In genomic region chr17:78223061-78223460, GRCh38 we compare ENCODE assay signal across 23 cellular contexts. TPM values are rescaled to one million over a fixed set of nuclear protein-coding genes. Genes with fewer than 3 reads are reported as not detected.
A peak's percentile ranks its signal among the peaks of the same experiment; 100 is the strongest.
DNase-seq lines count a peak whose midpoint lies in the region; ATAC-seq and TF ChIP-seq lines count a peak whose summit lies in the region.
"Had no signal": no experiment of that assay in that cellular context is flagged by ENCODE, and none has a peak within 500 bp of the region (broad histone marks: within the 10 kb centered on the region; RNA-seq: fewer than 3 reads in every experiment).

No MANE protein-coding gene starts in this region.

- no peak for DNase-seq in left ventricle myocardium inferior
- DNase-seq in cardiac septum (ENCODE audit: low spot score) = no peak
- DNase-seq in left lung = no peak
- no peak for DNase-seq in uterus
- DNase-seq: activated B cell treated with CpG ODN at 0.5 μM for 24 hours; activated CD8-positive, alpha-beta T cell treated with anti-CD3 and anti-CD28 coated beads, Interleukin-2, amount 10 ng/mL, durations not matched to agents 7 days and 5 days; activated T-cell treated with anti-CD3 and anti-CD28 coated beads, Interleukin-2, amount 50 U/mL, for 72 hours; colonic mucosa; EL; foreskin fibroblast; HFFc6; MV-4-11; NCI-H187; NCI-H2227 treated with DMSO at 0.1 percent for 48 hours; NCI-H774; SIG-M5; stimulated activated CD4-positive, alpha-beta T cell treated with anti-CD3 and anti-CD28 coated beads, Interleukin-4, amount 100 ng/mL, for 24 hours; T-helper 2 cell had no signal

- no peaks in the 10 kb centered on the region for H3K9me3 ChIP-seq in left ventricle myocardium inferior (replicated peaks)
- no peaks in the 10 kb centered on the region for H3K9me3 ChIP-seq in left lung
- no peaks in the 10 kb centered on the region for H3K9me3 ChIP-seq in uterus
- H3K9me3 ChIP-seq: BLaER1, colonic mucosa had no signal

- H3K36me3 ChIP-seq in left ventricle myocardium inferior (no peaks in the 10 kb centered on the region), left lung (peaks cover 0 to 19% of the 10 kb centered on the region in 2 donors), uterus (no peaks in the 10 kb centered on the region)
- H3K36me3 ChIP-seq: colonic mucosa had no signal

- intact Hi-C loops in left ventricle myocardium inferior (cut with micrococcal nuclease) (no loop called here), cardiac septum (cut with DNase I) (no loop called here), left lung (cut with DNase I) (no loop called here), uterus (cut with DNase I; ENCODE audit: low total_unique reads) (no loop called here)

- no peak for TF ChIP-seq POLR2A in uterus (IDR thresholded peaks at IDR 0.05)

- no peak for TF ChIP-seq CTCF in left ventricle myocardium inferior (IDR thresholded peaks at IDR 0.05; ENCODE audit: borderline replicate concordance)
- no peak for TF ChIP-seq CTCF in left lung (IDR thresholded peaks at IDR 0.05)
- TF ChIP-seq CTCF in uterus (IDR thresholded peaks at IDR 0.05) = no peak

- H3K27me3 ChIP-seq in left ventricle myocardium inferior (ENCODE audit: low read depth) (no peaks in the 10 kb centered on the region), left lung (peaks cover 0 to 12% of the 10 kb centered on the region in 2 donors), uterus (no peaks in the 10 kb centered on the region)
- H3K27me3 ChIP-seq: colonic mucosa had no signal

- peaks cover 15% of the 10 kb centered on the region for H3K4me1 ChIP-seq in left ventricle myocardium inferior
- peaks cover 0 to 12% of the 10 kb centered on the region in 2 donors for H3K4me1 ChIP-seq in left lung
- no peaks in the 10 kb centered on the region for H3K4me1 ChIP-seq in uterus
- H3K4me1 ChIP-seq: colonic mucosa had no signal

- peak overlapping the region; percentile 33 for H3K27ac ChIP-seq in left ventricle myocardium inferior (replicated peaks)
- peak overlapping the region; percentile 16 to 56 for H3K27ac ChIP-seq in left lung
- H3K27ac ChIP-seq in uterus = peak overlapping the region; percentile 1 to 61
- H3K27ac ChIP-seq: BLaER1, colonic mucosa had no signal

- ATAC-seq in left lung (no peak), GM18511 (IDR thresholded peaks at IDR 0.05; ENCODE audit: unreplicated experiment) (no peak), esophagus mucosa (no peak)
- ATAC-seq: activated CD8-positive, alpha-beta T cell treated with anti-CD3 and anti-CD28 coated beads, Interleukin-2, amount 10 ng/mL, durations not matched to agents 7 days and 5 days; activated T-cell treated with anti-CD3 and anti-CD28 coated beads, Interleukin-2, amount 50 U/mL, for 72 hours had no signal

- no peak overlapping the region for H3K4me3 ChIP-seq in left ventricle myocardium inferior
- no peak overlapping the region for H3K4me3 ChIP-seq in left lung
- H3K4me3 ChIP-seq in uterus = no peak overlapping the region
- H3K4me3 ChIP-seq: BLaER1, colonic mucosa had no signal

RNA-seq across cellular contexts. Expression of gene TMEM235, which starts 8.4 kb away (rescaled TPM):
- total RNA-seq in left ventricle myocardium inferior (not detected), cardiac septum (not detected), left lung (not detected), uterus (not detected), esophagus mucosa (not detected)
- total RNA-seq: A673; activated B cell treated with CpG ODN at 0.5 μM for 24 hours; activated CD8-positive, alpha-beta T cell treated with anti-CD3 and anti-CD28 coated beads, Interleukin-2, amount 10 ng/mL, durations not matched to agents 7 days and 5 days; activated T-cell treated with anti-CD3 and anti-CD28 coated beads, Interleukin-2, amount 50 U/mL, for 72 hours; colonic mucosa; HFFc6; neural crest cell had no signal

RNA-seq across cellular contexts. Expression of gene BIRC5, which starts 9.0 kb away (rescaled TPM):
- total RNA-seq in left ventricle myocardium inferior (0.69 TPM), cardiac septum (0.38 TPM), left lung (10 to 100 TPM in 1 of 2 donors, 1 to 10 TPM in 1; 4.8 to 12.1 TPM), uterus (10 to 100 TPM in 2 of 4 donors, not detected in 2; 26.3 to 29.7 TPM), esophagus mucosa (28.5 TPM)

RNA-seq across cellular contexts. Expression of gene AFMID, which starts 35.9 kb away (rescaled TPM):
- total RNA-seq in left ventricle myocardium inferior = 22.5 TPM
- 22.3 TPM for total RNA-seq in cardiac septum
- total RNA-seq in left lung = 10 to 100 TPM; 31.3 to 38.6 TPM
- total RNA-seq in uterus = 10 to 100 TPM; 21.2 to 38.4 (median 23.7) TPM
- 19.2 TPM for total RNA-seq in esophagus mucosa

RNA-seq across cellular contexts. Expression of gene TK1, which starts 36.2 kb away (rescaled TPM):
- total RNA-seq in left ventricle myocardium inferior (1.8 TPM), cardiac septum (1.2 TPM), left lung (10 to 100 TPM; 24.0 to 33.0 TPM), uterus (10 to 100 TPM in 1 of 4 donors, 1 to 10 TPM in 1, not detected in 2; 1.4 to 40.8 TPM), esophagus mucosa (33.3 TPM)

RNA-seq across cellular contexts. Expression of gene SYNGR2, which starts 54.7 kb away (rescaled TPM):
- 86.9 TPM for total RNA-seq in left ventricle myocardium inferior
- total RNA-seq in cardiac septum = 116 TPM
- total RNA-seq in left lung = 100 to 1,000 TPM; 192 to 227 TPM
- total RNA-seq in uterus = 10 to 100 TPM; 16.7 to 83.2 (median 49.1) TPM
- total RNA-seq in esophagus mucosa = 73.0 TPM
